1 cellular context compared by ENCODE assay signal in genomic region chr20:40728470-40728869, GRCh38.
TF ChIP-seq lines count a peak whose summit lies in the region.

No MANE protein-coding gene starts in this region.

TF ChIP-seq in K562, 482 proteins besides CTCF, POLR2A, EP300 and RAD21 (continued from another document):
- TF ChIP-seq ATF2 (CRISPR knock-in tag; IDR thresholded peaks at IDR 0.05) (no peak), THRB (CRISPR knock-in tag; conservative IDR thresholded peaks at IDR 0.05) (no peak), ZNF512 (tag; IDR thresholded peaks at IDR 0.05) (no peak), PHB2 (IDR thresholded peaks at IDR 0.05; ENCODE audit: low read depth) (no peak), SUPT5H (IDR thresholded peaks at IDR 0.05) (no peak), SAP30 (IDR thresholded peaks at IDR 0.05; ENCODE audit: borderline replicate concordance, insufficient read depth, low read depth, low read length, poor library complexity, severe bottlenecking) (no peak), ELF4 (CRISPR knock-in tag; IDR thresholded peaks at IDR 0.05) (no peak), ATF7 (IDR thresholded peaks at IDR 0.05) (no peak), STAT6 (CRISPR knock-in tag; IDR thresholded peaks at IDR 0.05) (no peak), REST (CRISPR knock-in tag; IDR thresholded peaks at IDR 0.05; ENCODE audit: low read depth) (no peak)
